17 cellular contexts compared by ENCODE assay signal in genomic region chr10:86287966-86288579, GRCh38.
DNase-seq lines count a peak whose midpoint lies in the region; ATAC-seq and TF ChIP-seq lines count a peak whose summit lies in the region.
"Had no signal": no experiment of that assay in that cellular context is flagged by ENCODE, and none has a peak within 500 bp of the region (broad histone marks: within the 10 kb centered on the region; RNA-seq: fewer than 3 reads in every experiment).

No MANE protein-coding gene starts in this region.

- H3K9me3 ChIP-seq in spleen (no peaks in the 10 kb centered on the region), MG63 (no peaks in the 10 kb centered on the region), left lung (no peaks in the 10 kb centered on the region)
- H3K9me3 ChIP-seq: gastroesophageal sphincter, suprapubic skin had no signal

- H3K4me3 ChIP-seq in spleen (no peak overlapping the region), MG63 (no peak overlapping the region), left lung (no peak overlapping the region)
- H3K4me3 ChIP-seq: gastroesophageal sphincter, PC-9, suprapubic skin had no signal

- CTCF ChIA-PET in activated CD8-positive, alpha-beta memory T cell treated with anti-CD3 and anti-CD28 coated beads, Interleukin-2, amount 10 ng/mL, durations not matched to agents 7 days and 5 days (lab: Charles Lee): no interaction called here

- DNase-seq in NAMALWA (ENCODE audit: low spot score): peak; percentile 19
- DNase-seq in activated CD8-positive, alpha-beta memory T cell treated with anti-CD3 and anti-CD28 coated beads, Interleukin-2, amount 10 ng/mL, durations not matched to agents 7 days and 5 days: peak; percentile 18
- peak; percentile 46 for DNase-seq in spleen
- DNase-seq in MG63: no peak
- DNase-seq in left lung: no peak
- DNase-seq: activated CD4-positive, alpha-beta T cell treated with anti-CD3 and anti-CD28 coated beads, Interleukin-2, amount 50 U/mL, for 48 hours; amygdala; CD4-positive, CD25-positive, alpha-beta regulatory T cell; NCI-H226; PC-9 had no signal

- no peaks in the 10 kb centered on the region for H3K27me3 Mint-ChIP-seq in activated CD8-positive, alpha-beta memory T cell treated with anti-CD3 and anti-CD28 coated beads, Interleukin-2, amount 10 ng/mL, durations not matched to agents 7 days and 5 days
- H3K27me3 Mint-ChIP-seq: CD4-positive, CD25-positive, alpha-beta regulatory T cell had no signal

- 57 to 69% (median 60%) methylated on average over 5 to 6 of the region's 6 CpGs for WGBS in spleen, 5 donors

- no peak overlapping the region for H3K27ac Mint-ChIP-seq in activated CD8-positive, alpha-beta memory T cell treated with anti-CD3 and anti-CD28 coated beads, Interleukin-2, amount 10 ng/mL, durations not matched to agents 7 days and 5 days
- H3K27ac Mint-ChIP-seq: CD4-positive, CD25-positive, alpha-beta regulatory T cell; memory B cell; natural killer cell treated with Interleukin-12 subunit alpha and Interleukin-12 subunit beta and Interleukin-15 and Interleukin-18, amount 100 ng/mL, for 72 hours had no signal

- no peak overlapping the region for H3K27ac ChIP-seq in spleen
- H3K27ac ChIP-seq in left lung: no peak overlapping the region
- H3K27ac ChIP-seq: epithelial cell of prostate, gastroesophageal sphincter, PC-9, suprapubic skin had no signal

- H3K4me1 ChIP-seq in spleen (no peaks in the 10 kb centered on the region), left lung (no peaks in the 10 kb centered on the region)
- H3K4me1 ChIP-seq: gastroesophageal sphincter, suprapubic skin had no signal

- TF ChIP-seq POLR2A in spleen (IDR thresholded peaks at IDR 0.05): no peak

- no peaks in the 10 kb centered on the region for H3K4me1 Mint-ChIP-seq in activated CD8-positive, alpha-beta memory T cell treated with anti-CD3 and anti-CD28 coated beads, Interleukin-2, amount 10 ng/mL, durations not matched to agents 7 days and 5 days
- H3K4me1 Mint-ChIP-seq: CD4-positive, CD25-positive, alpha-beta regulatory T cell had no signal

- intact Hi-C loops in spleen (cut with DNase I; ENCODE audit: low total_unique reads) (no loop called here), left lung (cut with DNase I) (no loop called here)

- no peaks in the 10 kb centered on the region for H3K36me3 Mint-ChIP-seq in activated CD8-positive, alpha-beta memory T cell treated with anti-CD3 and anti-CD28 coated beads, Interleukin-2, amount 10 ng/mL, durations not matched to agents 7 days and 5 days
- H3K36me3 Mint-ChIP-seq: CD4-positive, CD25-positive, alpha-beta regulatory T cell; memory B cell; natural killer cell treated with Interleukin-12 subunit alpha and Interleukin-12 subunit beta and Interleukin-15 and Interleukin-18, amount 100 ng/mL, for 72 hours had no signal

- no peaks in the 10 kb centered on the region for H3K9me3 Mint-ChIP-seq in activated CD8-positive, alpha-beta memory T cell treated with anti-CD3 and anti-CD28 coated beads, Interleukin-2, amount 10 ng/mL, durations not matched to agents 7 days and 5 days (ENCODE audit: low read depth)
- H3K9me3 Mint-ChIP-seq: memory B cell; natural killer cell treated with Interleukin-12 subunit alpha and Interleukin-12 subunit beta and Interleukin-15 and Interleukin-18, amount 100 ng/mL, for 72 hours had no signal

- ATAC-seq in GM21619 (IDR thresholded peaks at IDR 0.05; ENCODE audit: unreplicated experiment) (peak; percentile 51), GM21423 (IDR thresholded peaks at IDR 0.05; ENCODE audit: unreplicated experiment) (no peak), left lung (no peak)
- ATAC-seq in activated CD8-positive, alpha-beta memory T cell treated with anti-CD3 and anti-CD28 coated beads, Interleukin-2, amount 10 ng/mL, durations not matched to agents 7 days and 5 days: no peak
- ATAC-seq: gastroesophageal sphincter; natural killer cell treated with Interleukin-12 subunit alpha and Interleukin-12 subunit beta and Interleukin-15 and Interleukin-18, amount 100 ng/mL, for 72 hours had no signal

- no peak overlapping the region for H3K4me3 Mint-ChIP-seq in activated CD8-positive, alpha-beta memory T cell treated with anti-CD3 and anti-CD28 coated beads, Interleukin-2, amount 10 ng/mL, durations not matched to agents 7 days and 5 days
- H3K4me3 Mint-ChIP-seq: CD4-positive, CD25-positive, alpha-beta regulatory T cell; memory B cell; natural killer cell treated with Interleukin-12 subunit alpha and Interleukin-12 subunit beta and Interleukin-15 and Interleukin-18, amount 100 ng/mL, for 72 hours had no signal

- H3K27me3 ChIP-seq in spleen (replicated peaks in 1 of 7) (peaks cover 0 to 2% (median 0%) of the 10 kb centered on the region in 7 donors), MG63 (no peaks in the 10 kb centered on the region), left lung (no peaks in the 10 kb centered on the region)
- H3K27me3 ChIP-seq: suprapubic skin had no signal

- TF ChIP-seq CTCF in spleen (IDR thresholded peaks at IDR 0.05 in 8 of 11, conservative IDR thresholded peaks at IDR 0.05 in 3 of 11) (no peak), left lung (IDR thresholded peaks at IDR 0.05) (no peak)

- H3K36me3 ChIP-seq in spleen (no peaks in the 10 kb centered on the region), MG63 (no peaks in the 10 kb centered on the region), left lung (no peaks in the 10 kb centered on the region)
- H3K36me3 ChIP-seq: gastroesophageal sphincter, suprapubic skin had no signal

Comparison
In these comparisons a context has a peak if more than half of its experiments do, and no peak if none do; other contexts are left out.
1. DNase-seq: peak in NAMALWA (single experiment), activated CD8-positive, alpha-beta memory T cell treated with anti-CD3 and anti-CD28 coated beads, Interleukin-2, amount 10 ng/mL, durations not matched to agents 7 days and 5 days (single experiment) and spleen (single experiment); none in MG63 (single experiment) and left lung (0 of 2).